Comparison of ENCODE assay signal across 27 cellular contexts in genomic region chr5:76696254-76696653, GRCh38. TPM values are rescaled to one million over a fixed set of nuclear protein-coding genes. Genes with fewer than 3 reads are reported as not detected.
A peak's percentile ranks its signal among the peaks of the same experiment; 100 is the strongest.
DNase-seq lines count a peak whose midpoint lies in the region; ATAC-seq and TF ChIP-seq lines count a peak whose summit lies in the region.
"Had no signal": no experiment of that assay in that cellular context is flagged by ENCODE, and none has a peak within 500 bp of the region (broad histone marks: within the 10 kb centered on the region; RNA-seq: fewer than 3 reads in every experiment).

No MANE protein-coding gene starts in this region.

- H3K36me3 Mint-ChIP-seq in WTC11, result peaks cover 18% of the 10 kb centered on the region
- H3K36me3 Mint-ChIP-seq in stimulated activated memory B cell treated with anti-CD40 and anti-IgM and Interleukin-4, amounts not matched to agents 10 μg/mL and 1 μg/mL and 100 μg/mL, for 72 hours, result no peaks in the 10 kb centered on the region

- TF ChIP-seq CTCF in DOHH2 (IDR thresholded peaks at IDR 0.05; ENCODE audit: low read depth, low read length, poor library complexity, severe bottlenecking) (no peak), WTC11 (IDR thresholded peaks at IDR 0.05) (no peak), lower lobe of right lung (IDR thresholded peaks at IDR 0.05) (no peak)

- H3K9me3 ChIP-seq in DOHH2 (ENCODE audit: control insufficient read depth, insufficient read depth, low read length) (no peaks in the 10 kb centered on the region), lower lobe of right lung (no peaks in the 10 kb centered on the region)
- H3K9me3 ChIP-seq: psoas muscle had no signal

- H3K9me2 ChIP-seq in DOHH2 (replicated peaks; ENCODE audit: control insufficient read depth, low read length), result no peaks in the 10 kb centered on the region

- DNase-seq in KBM-7 (peak; percentile 47), WTC11 (ENCODE audit: low spot score) (no peak), kidney tubule cell (ENCODE audit: low spot score) (peak; percentile 36), lower lobe of right lung (no peak)
- DNase-seq: activated CD4-positive, alpha-beta T cell treated with anti-CD3 and anti-CD28 coated beads for 48 hours; activated CD8-positive, alpha-beta memory T cell treated with anti-CD3 and anti-CD28 coated beads, Interleukin-2, amount 10 ng/mL, durations not matched to agents 7 days and 5 days; activated naive CD4-positive, alpha-beta T cell treated with anti-CD3 and anti-CD28 coated beads, Interleukin-2, amount 50 U/mL, for 16 hours; activated T-cell treated with anti-CD3 and anti-CD28 coated beads, Interleukin-2, amount 50 U/mL, for 72 hours; amygdala; CD4-positive, alpha-beta T cell; cortex of kidney; islet precursor cell; NCI-H1105 treated with DMSO at 0.1 percent for 48 hours; NCI-H2029 treated with DMSO at 0.1 percent for 48 hours; NCI-H446; NCI-H82; PC-3; psoas muscle; SHP77; stimulated activated CD4-positive, alpha-beta T cell treated with anti-CD3 and anti-CD28 coated beads, Interleukin-1b, Interleukin-23, amount 100 ng/mL, for 48 hours had no signal

- H3K36me3 ChIP-seq in DOHH2 (ENCODE audit: control insufficient read depth, low read length) (peaks cover 39% of the 10 kb centered on the region), lower lobe of right lung (peaks cover 16% of the 10 kb centered on the region)
- H3K36me3 ChIP-seq: neural progenitor cell had no signal

- no peaks in the 10 kb centered on the region for H3K79me2 ChIP-seq in DOHH2 (ENCODE audit: control insufficient read depth, low read length)

- POLR2A ChIA-PET in WTC11 (lab: Charles Lee), result no interaction called here

- peak overlapping the region; percentile 10; the same call in 1 of the 2 replicates for H3K27ac Mint-ChIP-seq in WTC11
- no peak overlapping the region for H3K27ac Mint-ChIP-seq in stimulated activated memory B cell treated with anti-CD40 and anti-IgM and Interleukin-4, amounts not matched to agents 10 μg/mL and 1 μg/mL and 100 μg/mL, for 72 hours
- H3K27ac Mint-ChIP-seq: activated CD8-positive, alpha-beta memory T cell treated with anti-CD3 and anti-CD28 coated beads, Interleukin-2, amount 10 ng/mL, durations not matched to agents 7 days and 5 days; activated T-cell treated with anti-CD3 and anti-CD28 coated beads, Interleukin-2, amount 50 U/mL, for 72 hours; CD4-positive, alpha-beta T cell; GM23338; neural progenitor cell; type B pancreatic cell had no signal

- intact Hi-C loops in lower lobe of right lung (cut with DNase I), result no loop called here

- CTCF ChIA-PET in WTC11 (lab: Charles Lee), result no interaction called here

- in situ Hi-C loops in KBM-7 (cut with MboI; ENCODE audit: low pct_unique_long_range_greater_than_20kb, low sequenced_read_pairs), result no loop called here

- peak overlapping the region; percentile 30; the same call in 1 of the 2 replicates for H3K4me3 ChIP-seq in DOHH2 (ENCODE audit: low read length)
- H3K4me3 ChIP-seq in lower lobe of right lung, result no peak overlapping the region
- H3K4me3 ChIP-seq: GM23338, neural progenitor cell, psoas muscle had no signal

- no peaks in the 10 kb centered on the region for H3K27me3 Mint-ChIP-seq in WTC11 (ENCODE audit: low read depth)
- H3K27me3 Mint-ChIP-seq in stimulated activated memory B cell treated with anti-CD40 and anti-IgM and Interleukin-4, amounts not matched to agents 10 μg/mL and 1 μg/mL and 100 μg/mL, for 72 hours, result no peaks in the 10 kb centered on the region
- H3K27me3 Mint-ChIP-seq: activated CD8-positive, alpha-beta memory T cell treated with anti-CD3 and anti-CD28 coated beads, Interleukin-2, amount 10 ng/mL, durations not matched to agents 7 days and 5 days; CD4-positive, alpha-beta T cell; type B pancreatic cell had no signal

- H3K4me1 ChIP-seq in DOHH2 (ENCODE audit: control insufficient read depth, low read length) (peaks cover 9% of the 10 kb centered on the region), lower lobe of right lung (no peaks in the 10 kb centered on the region)
- H3K4me1 ChIP-seq: neural progenitor cell, psoas muscle had no signal

- no peaks in the 10 kb centered on the region for H3K4me1 Mint-ChIP-seq in WTC11
- no peaks in the 10 kb centered on the region for H3K4me1 Mint-ChIP-seq in stimulated activated memory B cell treated with anti-CD40 and anti-IgM and Interleukin-4, amounts not matched to agents 10 μg/mL and 1 μg/mL and 100 μg/mL, for 72 hours
- H3K4me1 Mint-ChIP-seq: GM23338 had no signal

- peak overlapping the region; percentile 23 for H3K4me2 ChIP-seq in DOHH2 (ENCODE audit: low read length)
- H3K4me2 ChIP-seq: GM23338, neural progenitor cell had no signal

- H3K27me3 ChIP-seq in DOHH2 (ENCODE audit: control insufficient read depth, low read length) (no peaks in the 10 kb centered on the region), lower lobe of right lung (ENCODE audit: low read depth) (no peaks in the 10 kb centered on the region)
- H3K27me3 ChIP-seq: neural progenitor cell had no signal

- H3K27ac ChIP-seq in DOHH2 (ENCODE audit: low read depth, low read length) (no peak overlapping the region), lower lobe of right lung (no peak overlapping the region)
- H3K27ac ChIP-seq: neural progenitor cell, psoas muscle had no signal

- ATAC-seq in WTC11, result no peak
- no peak for ATAC-seq in HG02973 (IDR thresholded peaks at IDR 0.05; ENCODE audit: unreplicated experiment)
- ATAC-seq in lower lobe of right lung, result no peak
- no peak for ATAC-seq in stimulated activated memory B cell treated with anti-CD40 and anti-IgM and Interleukin-4, amounts not matched to agents 10 μg/mL and 1 μg/mL and 100 μg/mL, for 72 hours
- ATAC-seq in GM18909 (IDR thresholded peaks at IDR 0.05; ENCODE audit: poor library complexity, unreplicated experiment), result no peak
- ATAC-seq: activated CD8-positive, alpha-beta memory T cell treated with anti-CD3 and anti-CD28 coated beads, Interleukin-2, amount 10 ng/mL, durations not matched to agents 7 days and 5 days; activated T-cell treated with anti-CD3 and anti-CD28 coated beads, Interleukin-2, amount 50 U/mL, for 72 hours; GM23338; PC-3; psoas muscle had no signal

- no peaks in the 10 kb centered on the region for H4K20me1 ChIP-seq in DOHH2 (ENCODE audit: control insufficient read depth, insufficient read depth, low read depth, low read length)

- peaks cover 6% of the 10 kb centered on the region; the same call in 1 of the 2 replicates for H3F3A ChIP-seq in DOHH2 (ENCODE audit: control insufficient read depth, insufficient read depth)

- H3K4me3 Mint-ChIP-seq in WTC11, result no peak overlapping the region
- no peak overlapping the region for H3K4me3 Mint-ChIP-seq in stimulated activated memory B cell treated with anti-CD40 and anti-IgM and Interleukin-4, amounts not matched to agents 10 μg/mL and 1 μg/mL and 100 μg/mL, for 72 hours
- H3K4me3 Mint-ChIP-seq: activated CD8-positive, alpha-beta memory T cell treated with anti-CD3 and anti-CD28 coated beads, Interleukin-2, amount 10 ng/mL, durations not matched to agents 7 days and 5 days; activated T-cell treated with anti-CD3 and anti-CD28 coated beads, Interleukin-2, amount 50 U/mL, for 72 hours; CD4-positive, alpha-beta T cell; GM23338; neural progenitor cell; type B pancreatic cell had no signal

- no peaks in the 10 kb centered on the region for H3K9me3 Mint-ChIP-seq in WTC11
- H3K9me3 Mint-ChIP-seq in stimulated activated memory B cell treated with anti-CD40 and anti-IgM and Interleukin-4, amounts not matched to agents 10 μg/mL and 1 μg/mL and 100 μg/mL, for 72 hours, result no peaks in the 10 kb centered on the region
- H3K9me3 Mint-ChIP-seq: activated T-cell treated with anti-CD3 and anti-CD28 coated beads, Interleukin-2, amount 50 U/mL, for 72 hours; CD4-positive, alpha-beta T cell; GM23338; neural progenitor cell; type B pancreatic cell had no signal

TF ChIP-seq in WTC11, 78 proteins besides CTCF, POLR2A, EP300 and RAD21 (continues in another document):
- no peak for TF ChIP-seq SMAD4 (CRISPR knock-in tag; IDR thresholded peaks at IDR 0.05)
- TF ChIP-seq, protein P1, sequence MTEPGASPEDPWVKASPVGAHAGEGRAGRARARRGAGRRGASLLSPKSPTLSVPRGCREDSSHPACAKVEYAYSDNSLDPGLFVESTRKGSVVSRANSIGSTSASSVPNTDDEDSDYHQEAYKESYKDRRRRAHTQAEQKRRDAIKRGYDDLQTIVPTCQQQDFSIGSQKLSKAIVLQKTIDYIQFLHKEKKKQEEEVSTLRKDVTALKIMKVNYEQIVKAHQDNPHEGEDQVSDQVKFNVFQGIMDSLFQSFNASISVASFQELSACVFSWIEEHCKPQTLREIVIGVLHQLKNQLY (CRISPR knock-in tag; IDR thresholded peaks at IDR 0.05), result no peak
- no peak for TF ChIP-seq NFATC4 (CRISPR knock-in tag; IDR thresholded peaks at IDR 0.05)
- no peak for TF ChIP-seq FOXJ3 (CRISPR knock-in tag; IDR thresholded peaks at IDR 0.05; ENCODE audit: borderline replicate concordance)
- no peak for TF ChIP-seq CDX4 (CRISPR knock-in tag; IDR thresholded peaks at IDR 0.05; ENCODE audit: borderline replicate concordance)
- TF ChIP-seq PREB (CRISPR knock-in tag; IDR thresholded peaks at IDR 0.05; ENCODE audit: borderline replicate concordance), result no peak
- TF ChIP-seq, protein P2, sequence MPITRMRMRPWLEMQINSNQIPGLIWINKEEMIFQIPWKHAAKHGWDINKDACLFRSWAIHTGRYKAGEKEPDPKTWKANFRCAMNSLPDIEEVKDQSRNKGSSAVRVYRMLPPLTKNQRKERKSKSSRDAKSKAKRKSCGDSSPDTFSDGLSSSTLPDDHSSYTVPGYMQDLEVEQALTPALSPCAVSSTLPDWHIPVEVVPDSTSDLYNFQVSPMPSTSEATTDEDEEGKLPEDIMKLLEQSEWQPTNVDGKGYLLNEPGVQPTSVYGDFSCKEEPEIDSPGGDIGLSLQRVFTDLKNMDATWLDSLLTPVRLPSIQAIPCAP (CRISPR knock-in tag; IDR thresholded peaks at IDR 0.05), result no peak
- TF ChIP-seq NR1H2 (CRISPR knock-in tag; IDR thresholded peaks at IDR 0.05), result no peak
- no peak for TF ChIP-seq FOXP1 (CRISPR knock-in tag; IDR thresholded peaks at IDR 0.05; ENCODE audit: borderline replicate concordance)
- no peak for TF ChIP-seq TP53 (CRISPR knock-in tag; IDR thresholded peaks at IDR 0.05)

RNA-seq across cellular contexts. Expression of gene F2R, which starts 19.7 kb away (rescaled TPM):
- total RNA-seq in WTC11 (2021) (18.4 to 19.8 TPM (median 19.0 TPM) in 3 replicates), lower lobe of right lung (18.6 TPM)

Comparison
In these comparisons a context has a peak if more than half of its experiments do, and no peak if none do; other contexts are left out.
1. DNase-seq: peak in KBM-7 (single experiment) and kidney tubule cell (single experiment); none in WTC11 (single experiment) and lower lobe of right lung (single experiment).